23 cellular contexts compared by ENCODE assay signal in the genomic region with DNA sequence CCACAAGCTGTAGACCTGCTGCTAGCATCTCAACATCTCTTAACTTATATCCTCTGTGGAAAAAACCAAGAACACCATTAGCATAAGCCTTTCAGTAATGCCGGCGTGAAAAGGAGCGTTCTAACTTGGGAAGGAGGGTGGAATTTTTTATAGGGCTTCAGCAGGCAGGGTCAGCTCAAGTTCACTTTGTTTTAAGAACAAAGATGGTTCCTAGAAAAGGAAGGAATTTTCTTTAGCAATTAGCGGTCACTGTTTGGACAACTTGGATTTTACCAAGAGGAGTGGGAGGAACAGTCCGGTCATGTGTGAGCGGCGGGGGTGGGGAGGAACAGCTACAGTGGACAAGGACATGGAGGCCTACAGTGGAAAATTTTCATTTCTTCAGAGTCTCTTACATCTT. TPM values are rescaled to one million over a fixed set of nuclear protein-coding genes. Genes with fewer than 3 reads are reported as not detected.
DNase-seq lines count a peak whose midpoint lies in the region; ATAC-seq and TF ChIP-seq lines count a peak whose summit lies in the region.
"Had no signal": no experiment of that assay in that cellular context is flagged by ENCODE, and none has a peak within 500 bp of the region (broad histone marks: within the 10 kb centered on the region; RNA-seq: fewer than 3 reads in every experiment).

No MANE protein-coding gene starts in this region.

- no peak overlapping the region for H3K23ac ChIP-seq in mesenchymal stem cell (ENCODE audit: low read length in 2 of 2)

- peak overlapping the region; percentile 88 for H2AK5ac ChIP-seq in mesenchymal stem cell (ENCODE audit: low read length, severe bottlenecking)

- H3K4me3 ChIP-seq in H7 (ENCODE audit: insufficient read depth, low read depth, low read length) = no peak overlapping the region
- H3K4me3 ChIP-seq in mesenchymal stem cell (ENCODE audit: insufficient read depth in 1 of 2, low read depth in 1 of 2, low read length in 2 of 2) = no peak overlapping the region
- H3K4me3 ChIP-seq in esophagus muscularis mucosa = no peak overlapping the region
- H3K4me3 ChIP-seq: adrenal gland, mucosa of descending colon had no signal

- ATAC-seq in HG02885 (IDR thresholded peaks at IDR 0.05; ENCODE audit: poor library complexity, unreplicated experiment) (no peak), GM21737 (IDR thresholded peaks at IDR 0.05; ENCODE audit: unreplicated experiment) (no peak)
- ATAC-seq: left cardiac atrium; mucosa of descending colon; stimulated activated effector memory CD8-positive, alpha-beta T cell treated with anti-CD3 and anti-CD28 coated beads, Interleukin-12 subunit alpha, Interleukin-12 subunit beta, amount 100 ng/mL, for 72 hours had no signal

- H2BK15ac ChIP-seq in mesenchymal stem cell (ENCODE audit: low read depth, poor library complexity, severe bottlenecking) = no peak overlapping the region

- H2BK12ac ChIP-seq in mesenchymal stem cell (ENCODE audit: low read length in 2 of 2) = peak overlapping the region in 1 of 2 experiments; percentile 31

- H3K27ac Mint-ChIP-seq in chondrocyte (ENCODE audit: unreplicated experiment) = peak overlapping the region; percentile 61
- H3K27ac Mint-ChIP-seq: activated CD4-positive, alpha-beta memory T cell treated with anti-CD3 and anti-CD28 coated beads, Interleukin-2, amount 10 ng/mL, durations not matched to agents 7 days and 5 days; CD4-positive, CD25-positive, alpha-beta regulatory T cell; stimulated activated effector memory CD8-positive, alpha-beta T cell treated with anti-CD3 and anti-CD28 coated beads, Interleukin-12 subunit alpha, Interleukin-12 subunit beta, amount 100 ng/mL, for 72 hours had no signal

- H3K9me3 ChIP-seq in mesenchymal stem cell (ENCODE audit: control insufficient read depth, low read length) (no peaks in the 10 kb centered on the region), esophagus muscularis mucosa (no peaks in the 10 kb centered on the region)
- H3K9me3 ChIP-seq: adrenal gland, mucosa of descending colon had no signal

- H3K27ac ChIP-seq in mesenchymal stem cell (ENCODE audit: low read length, poor library complexity, severe bottlenecking) (no peak overlapping the region), esophagus muscularis mucosa (replicated peaks in 1 of 4) (no peak overlapping the region)
- H3K27ac ChIP-seq: adrenal gland had no signal

- no peak overlapping the region for H4K8ac ChIP-seq in mesenchymal stem cell (ENCODE audit: low read length)

- H2BK120ac ChIP-seq in mesenchymal stem cell (ENCODE audit: low read depth, low read length) = no peak overlapping the region

- H3K27me3 Mint-ChIP-seq in chondrocyte (ENCODE audit: low read depth) = no peaks in the 10 kb centered on the region

- no peak overlapping the region for H4K91ac ChIP-seq in mesenchymal stem cell (ENCODE audit: low read length)

- H3K79me1 ChIP-seq in mesenchymal stem cell (replicated peaks; ENCODE audit: low read length, poor library complexity, severe bottlenecking) = no peaks in the 10 kb centered on the region

- H3K18ac ChIP-seq in mesenchymal stem cell (ENCODE audit: low read depth in 1 of 2, low read length in 2 of 2) = peak overlapping the region in 1 of 2 experiments; percentile 2

- no peak overlapping the region for H3K4me3 Mint-ChIP-seq in chondrocyte (ENCODE audit: unreplicated experiment)
- H3K4me3 Mint-ChIP-seq: activated CD4-positive, alpha-beta memory T cell treated with anti-CD3 and anti-CD28 coated beads, Interleukin-2, amount 10 ng/mL, durations not matched to agents 7 days and 5 days; CD4-positive, CD25-positive, alpha-beta regulatory T cell; stimulated activated effector memory CD8-positive, alpha-beta T cell treated with anti-CD3 and anti-CD28 coated beads, Interleukin-12 subunit alpha, Interleukin-12 subunit beta, amount 100 ng/mL, for 72 hours had no signal

- intact Hi-C loops in esophagus muscularis mucosa (cut with DNase I) = no loop called here

- no peak overlapping the region for H3K9ac ChIP-seq in mesenchymal stem cell (ENCODE audit: low read length)

- no peak overlapping the region for H2BK5ac ChIP-seq in mesenchymal stem cell (ENCODE audit: low read depth, low read length, poor library complexity, severe bottlenecking)

- 95% methylated on average over 7 of the region's 7 CpGs for WGBS in mesenchymal stem cell
- WGBS in esophagus muscularis mucosa = 73% methylated on average over 7 of the region's 7 CpGs

- H3K36me3 Mint-ChIP-seq in chondrocyte (ENCODE audit: low read depth) = no peaks in the 10 kb centered on the region
- H3K36me3 Mint-ChIP-seq: CD4-positive, CD25-positive, alpha-beta regulatory T cell; stimulated activated effector memory CD8-positive, alpha-beta T cell treated with anti-CD3 and anti-CD28 coated beads, Interleukin-12 subunit alpha, Interleukin-12 subunit beta, amount 100 ng/mL, for 72 hours had no signal

- H3K4ac ChIP-seq in mesenchymal stem cell (ENCODE audit: low read depth in 1 of 2, low read length in 2 of 2) = no peak overlapping the region

- H3K4me1 ChIP-seq in mesenchymal stem cell (ENCODE audit: control insufficient read depth, insufficient read depth, low read depth, low read length) = peaks cover 5% of the 10 kb centered on the region
- H3K4me1 ChIP-seq in esophagus muscularis mucosa = peaks cover 0 to 4% (median 0%) of the 10 kb centered on the region in 4 donors
- H3K4me1 ChIP-seq: adrenal gland had no signal

- H2AFZ ChIP-seq in mesenchymal stem cell (ENCODE audit: low read depth, low read length) = no peak overlapping the region

- TF ChIP-seq CTCF in chondrocyte (IDR thresholded peaks at IDR 0.05) (no peak), esophagus muscularis mucosa (IDR thresholded peaks at IDR 0.05) (no peak)

- TF ChIP-seq EP300 in esophagus muscularis mucosa (IDR thresholded peaks at IDR 0.05) = no peak

- TF ChIP-seq POLR2A in esophagus muscularis mucosa (IDR thresholded peaks at IDR 0.05; ENCODE audit: low read depth) = no peak

- no peak overlapping the region for H3K4me2 ChIP-seq in mesenchymal stem cell (ENCODE audit: low read length, poor library complexity, severe bottlenecking)

- no peak overlapping the region for H3K14ac ChIP-seq in mesenchymal stem cell (ENCODE audit: low read length in 2 of 2)

- peaks cover 20% of the 10 kb centered on the region for H3K4me1 Mint-ChIP-seq in chondrocyte (ENCODE audit: low read depth)
- H3K4me1 Mint-ChIP-seq: activated CD4-positive, alpha-beta memory T cell treated with anti-CD3 and anti-CD28 coated beads, Interleukin-2, amount 10 ng/mL, durations not matched to agents 7 days and 5 days; CD4-positive, CD25-positive, alpha-beta regulatory T cell; stimulated activated effector memory CD8-positive, alpha-beta T cell treated with anti-CD3 and anti-CD28 coated beads, Interleukin-12 subunit alpha, Interleukin-12 subunit beta, amount 100 ng/mL, for 72 hours had no signal

- peak; percentile 24 for DNase-seq in H7
- DNase-seq in chondrocyte (ENCODE audit: low spot score) = no peak
- DNase-seq in mesenchymal stem cell = peak; percentile 22
- DNase-seq in renal cortical epithelial cell (ENCODE audit: low read depth) = peak; percentile 48
- no peak for DNase-seq in NOMO-1 treated with dmso at 0.1 percent for 144 hours (lab: John Stamatoyannopoulos, UW; ENCODE audit: unreplicated experiment)
- DNase-seq in esophagus muscularis mucosa (ENCODE audit: extremely low spot score) = no peak
- DNase-seq: activated CD4-positive, alpha-beta memory T cell treated with anti-CD3 and anti-CD28 coated beads, Interleukin-2, amount 10 ng/mL, durations not matched to agents 7 days and 5 days; activated CD4-positive, CD25-positive, alpha-beta regulatory T cell; activated gamma-delta T cell; activated T-cell treated with anti-CD3 and anti-CD28 coated beads for 4 hours; CD4-positive, CD25-positive, alpha-beta regulatory T cell; erythroblast; GF-D8; Karpas-422; left cardiac atrium; mucosa of descending colon; NCI-H1048; NCI-H2029 treated with DMSO at 0.1 percent for 48 hours; NCI-H446 had no signal

- H3K36me3 ChIP-seq in H7 (replicated peaks; ENCODE audit: control insufficient read depth, insufficient read depth, low read length) (no peaks in the 10 kb centered on the region), mesenchymal stem cell (ENCODE audit: control insufficient read depth in 1 of 2, insufficient read depth in 2 of 2, low read depth in 1 of 2, low read length in 2 of 2) (no peaks in the 10 kb centered on the region), esophagus muscularis mucosa (no peaks in the 10 kb centered on the region)
- H3K36me3 ChIP-seq: adrenal gland had no signal

- no peaks in the 10 kb centered on the region for H3K27me3 ChIP-seq in H7 (ENCODE audit: control insufficient read depth, insufficient read depth, low read length)
- H3K27me3 ChIP-seq in mesenchymal stem cell (ENCODE audit: control insufficient read depth in 1 of 2, insufficient read depth in 1 of 2, low read length in 2 of 2) = no peaks in the 10 kb centered on the region
- no peaks in the 10 kb centered on the region for H3K27me3 ChIP-seq in esophagus muscularis mucosa
- H3K27me3 ChIP-seq: adrenal gland had no signal

- peaks cover 3% of the 10 kb centered on the region for H3K9me3 Mint-ChIP-seq in chondrocyte (ENCODE audit: low read depth)
- H3K9me3 Mint-ChIP-seq: activated CD4-positive, alpha-beta memory T cell treated with anti-CD3 and anti-CD28 coated beads, Interleukin-2, amount 10 ng/mL, durations not matched to agents 7 days and 5 days; stimulated activated effector memory CD8-positive, alpha-beta T cell treated with anti-CD3 and anti-CD28 coated beads, Interleukin-12 subunit alpha, Interleukin-12 subunit beta, amount 100 ng/mL, for 72 hours had no signal

RNA-seq across cellular contexts. Expression of a gene that starts 35.9 kb away (rescaled TPM):
- 6.3 and 9.3 TPM in 2 replicates for total RNA-seq in H7 (2014; rRNA removed; shearing (Covaris generic))
- total RNA-seq in chondrocyte = 7.6 to 11.3 TPM (median 8.2 TPM) in 3 replicates
- 5.0 TPM for polyA plus RNA-seq in mesenchymal stem cell (2013, experiment 1 of 2)
- 5.1 TPM for polyA plus RNA-seq in mesenchymal stem cell (2013, experiment 2 of 2)
- 15.6 and 17.4 TPM in 2 replicates for total RNA-seq in renal cortical epithelial cell
- total RNA-seq in esophagus muscularis mucosa = 10 to 100 TPM; 10.4 to 21.6 (median 17.9) TPM

Comparison
In these comparisons a context has a peak if more than half of its experiments do, and no peak if none do; other contexts are left out.
1. DNase-seq: peak in H7 (single experiment), mesenchymal stem cell (single experiment) and renal cortical epithelial cell (single experiment); none in chondrocyte (single experiment), NOMO-1 treated with dmso at 0.1 percent for 144 hours (single experiment) and esophagus muscularis mucosa (single experiment).